ENCODE assay signal across 28 cellular contexts in the genomic region with DNA sequence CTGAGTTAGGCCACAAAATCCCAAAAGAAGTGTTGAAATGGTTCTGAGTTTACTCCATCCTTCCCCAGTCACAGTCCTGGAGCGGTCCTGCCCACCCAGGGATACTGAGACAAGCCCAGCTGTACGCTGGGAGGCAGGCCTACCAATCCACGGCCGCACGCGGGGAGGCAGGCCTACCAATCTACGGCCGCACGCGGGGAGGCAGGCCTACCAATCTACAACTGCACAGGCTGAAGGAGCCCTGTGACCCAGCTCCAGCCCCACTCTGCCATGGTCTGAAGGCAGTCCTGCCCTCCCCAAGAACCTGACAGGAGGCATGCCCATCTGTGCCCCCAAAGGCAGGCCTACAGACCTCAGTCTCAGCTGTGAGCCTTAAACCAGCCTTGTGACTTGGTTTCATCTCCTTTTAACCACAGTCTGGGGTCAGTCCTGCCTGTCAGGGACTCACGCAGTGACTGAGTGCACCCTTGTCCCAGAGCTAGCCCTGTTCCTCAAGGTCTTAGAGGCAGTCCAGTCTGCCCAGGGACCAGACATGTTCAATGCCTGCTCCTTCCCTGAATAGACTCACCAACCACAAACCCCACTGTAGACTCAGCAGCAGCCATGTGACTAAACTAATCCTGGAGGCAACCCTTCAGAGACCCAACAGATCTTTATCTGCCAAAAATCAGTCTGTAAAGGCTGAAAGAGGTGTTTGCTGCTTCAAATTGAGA. TPM values are rescaled to one million over a fixed set of nuclear protein-coding genes. Genes with fewer than 3 reads are reported as not detected.
A peak's percentile ranks its signal among the peaks of the same experiment; 100 is the strongest.
DNase-seq lines count a peak whose midpoint lies in the region; ATAC-seq and TF ChIP-seq lines count a peak whose summit lies in the region.
"Had no signal": no experiment of that assay in that cellular context is flagged by ENCODE, and none has a peak within 500 bp of the region (broad histone marks: within the 10 kb centered on the region; RNA-seq: fewer than 3 reads in every experiment).

No MANE protein-coding gene starts in this region.

- no peak overlapping the region for H3K27ac Mint-ChIP-seq in chondrocyte (ENCODE audit: unreplicated experiment)
- H3K27ac Mint-ChIP-seq: activated CD4-positive, alpha-beta T cell treated with anti-CD3 and anti-CD28 coated beads, Interleukin-2, amount 10 ng/mL, durations not matched to agents 7 days and 5 days; natural killer cell; T-helper 1 cell treated with Interleukin-12 subunit alpha and Interleukin-12 subunit beta and Interleukin-4 antibody, amounts not matched to agents 30 μg/mL and 1 μg/mL, for 36 hours had no signal

- POLR2A ChIA-PET in HEK293 (lab: Yijun Ruan, JAX) = no interaction called here

- TF ChIP-seq CTCF in HEK293 (tag by site-specific recombination; IDR thresholded peaks at IDR 0.05) (no peak), esophagus muscularis mucosa (IDR thresholded peaks at IDR 0.05) (no peak), spleen (IDR thresholded peaks at IDR 0.05 in 8 of 11, conservative IDR thresholded peaks at IDR 0.05 in 3 of 11) (no peak), chondrocyte (IDR thresholded peaks at IDR 0.05) (no peak)

- no peak overlapping the region for H3K27ac ChIP-seq in HEK293 (ENCODE audit: extremely low read depth, low read depth, low read length)
- H3K27ac ChIP-seq in esophagus muscularis mucosa (replicated peaks in 1 of 4) = no peak overlapping the region
- no peak overlapping the region for H3K27ac ChIP-seq in spleen
- H3K27ac ChIP-seq: dorsolateral prefrontal cortex, epithelial cell of prostate, pancreas, Peyer's patch, SJSA1, upper lobe of left lung had no signal

- H3K4me1 ChIP-seq in HEK293 (ENCODE audit: control insufficient read depth, insufficient read depth, low read length) = no peaks in the 10 kb centered on the region
- H3K4me1 ChIP-seq in esophagus muscularis mucosa = no peaks in the 10 kb centered on the region
- peaks cover 0 to under 1% (median 0%) of the 10 kb centered on the region in 6 donors for H3K4me1 ChIP-seq in spleen
- H3K4me1 ChIP-seq: BE2C, pancreas, Peyer's patch, SJSA1, upper lobe of left lung had no signal

- TF ChIP-seq EP300 in esophagus muscularis mucosa (IDR thresholded peaks at IDR 0.05) = no peak

- no peak overlapping the region for H3K4me3 Mint-ChIP-seq in chondrocyte (ENCODE audit: unreplicated experiment)
- H3K4me3 Mint-ChIP-seq: activated CD4-positive, alpha-beta T cell treated with anti-CD3 and anti-CD28 coated beads, Interleukin-2, amount 10 ng/mL, durations not matched to agents 7 days and 5 days; natural killer cell; T-helper 1 cell treated with Interleukin-12 subunit alpha and Interleukin-12 subunit beta and Interleukin-4 antibody, amounts not matched to agents 30 μg/mL and 1 μg/mL, for 36 hours had no signal

- no peak overlapping the region for H3K4me3 ChIP-seq in HEK293 (ENCODE audit: low read depth, low read length)
- H3K4me3 ChIP-seq in esophagus muscularis mucosa = no peak overlapping the region
- H3K4me3 ChIP-seq in spleen = no peak overlapping the region
- H3K4me3 ChIP-seq: dorsolateral prefrontal cortex, K562, pancreas, Peyer's patch, SJSA1, upper lobe of left lung had no signal

- intact Hi-C loops in esophagus muscularis mucosa (cut with DNase I) (no loop called here), spleen (cut with DNase I; ENCODE audit: low total_unique reads) (no loop called here)

- no peak for ATAC-seq in HG03108 (IDR thresholded peaks at IDR 0.05; ENCODE audit: unreplicated experiment)
- ATAC-seq: K562; natural killer cell; pancreas; stimulated activated naive CD8-positive, alpha-beta T cell treated with anti-CD3 and anti-CD28 coated beads, Interleukin-15, Interleukin-2, amounts not matched to agents 100 U/mL and 50 U/mL, for 24 hours had no signal

- H3K27me3 ChIP-seq in esophagus muscularis mucosa (peaks cover 0 to 15% (median 0%) of the 10 kb centered on the region in 4 donors), spleen (replicated peaks in 1 of 7) (no peaks in the 10 kb centered on the region)
- H3K27me3 ChIP-seq: BE2C, dorsolateral prefrontal cortex, pancreas, Peyer's patch, upper lobe of left lung had no signal

- 88% methylated on average over 10 of the region's 11 CpGs for whole genome bisulfite sequencing in esophagus muscularis mucosa
- 89 to 98% (median 96%) methylated on average over 7 to 11 of the region's 11 CpGs for WGBS in spleen, 5 donors

- H3K27me3 Mint-ChIP-seq in chondrocyte (ENCODE audit: low read depth) = no peaks in the 10 kb centered on the region
- H3K27me3 Mint-ChIP-seq: activated CD4-positive, alpha-beta T cell treated with anti-CD3 and anti-CD28 coated beads, Interleukin-2, amount 10 ng/mL, durations not matched to agents 7 days and 5 days had no signal

- H3K9me3 Mint-ChIP-seq in chondrocyte (ENCODE audit: low read depth) = peaks cover 26% of the 10 kb centered on the region

- peaks cover 10% of the 10 kb centered on the region for H3K36me3 Mint-ChIP-seq in chondrocyte (ENCODE audit: low read depth)
- H3K36me3 Mint-ChIP-seq: natural killer cell had no signal

- TF ChIP-seq POLR2A in esophagus muscularis mucosa (IDR thresholded peaks at IDR 0.05; ENCODE audit: low read depth) (no peak), spleen (IDR thresholded peaks at IDR 0.05) (no peak)

- DNase-seq in activated CD8-positive, alpha-beta memory T cell treated with anti-CD3 and anti-CD28 coated beads for 24 hours = peak; percentile 47
- DNase-seq in activated CD8-positive, alpha-beta memory T cell treated with anti-CD3 and anti-CD28 coated beads, Interleukin-2, amount 50 U/mL, for 4 hours = no peak
- DNase-seq in esophagus muscularis mucosa (ENCODE audit: extremely low spot score) (peak; percentile 53), spleen (peak; percentile 42), chondrocyte (ENCODE audit: low spot score) (no peak), DMS153 treated with DMSO at 0.1 percent for 48 hours (lab: John Stamatoyannopoulos, UW; ENCODE audit: unreplicated experiment) (no peak)
- DNase-seq: activated CD4-positive, alpha-beta T cell treated with anti-CD3 and anti-CD28 coated beads, Interleukin-2, amount 10 ng/mL, durations not matched to agents 7 days and 5 days; activated naive CD4-positive, alpha-beta T cell treated with Interleukin-2 at 50 U/mL for 16 hours; BE2C; dorsolateral prefrontal cortex; EL; foreskin melanocyte; mesendoderm; NCI-H1048; NCI-H2029; NCI-H446 treated with DMSO at 0.1 percent for 48 hours; NK-92 treated with Interleukin-12 subunit alpha and Interleukin-12 subunit beta, amount 100 ng/mL, for 24 hours; Peyer's patch; stimulated activated naive CD8-positive, alpha-beta T cell treated with anti-CD3 and anti-CD28 coated beads, Interleukin-15, Interleukin-2, amounts not matched to agents 100 U/mL and 50 U/mL, for 24 hours had no signal

- CTCF ChIA-PET in HEK293 (lab: Yijun Ruan, JAX) = interaction anchor here (0.7 kb wide), 1 partner anchor 266 kb away, joined by 6 read pairs; no protein-coding TSS in a partner anchor

- no peaks in the 10 kb centered on the region for H3K36me3 ChIP-seq in HEK293 (ENCODE audit: control insufficient read depth in 2 of 2, insufficient read depth in 1 of 2, low read length in 2 of 2)
- no peaks in the 10 kb centered on the region for H3K36me3 ChIP-seq in esophagus muscularis mucosa
- H3K36me3 ChIP-seq in spleen = peaks cover 0 to 28% (median 0%) of the 10 kb centered on the region in 6 donors
- H3K36me3 ChIP-seq: BE2C, pancreas, Peyer's patch, SJSA1, upper lobe of left lung had no signal

- H3K4me1 Mint-ChIP-seq in chondrocyte (ENCODE audit: low read depth) = peaks cover 11% of the 10 kb centered on the region
- H3K4me1 Mint-ChIP-seq: activated CD4-positive, alpha-beta T cell treated with anti-CD3 and anti-CD28 coated beads, Interleukin-2, amount 10 ng/mL, durations not matched to agents 7 days and 5 days had no signal

- H3K9me3 ChIP-seq in HEK293 (ENCODE audit: control insufficient read depth, insufficient read depth, low read depth, low read length) (no peaks in the 10 kb centered on the region), esophagus muscularis mucosa (peaks cover 0 to 28% (median 12%) of the 10 kb centered on the region in 4 donors), spleen (peaks cover 4 to 57% (median 54%) of the 10 kb centered on the region in 8 donors)
- H3K9me3 ChIP-seq: pancreas had no signal

TF ChIP-seq in HEK293, 187 proteins besides CTCF, POLR2A, EP300 and RAD21 (continues in another document):
- TF ChIP-seq MEIS1 (CRISPR knock-in tag; IDR thresholded peaks at IDR 0.05; ENCODE audit: borderline replicate concordance) (no peak), ZNF175 (tag by site-specific recombination; IDR thresholded peaks at IDR 0.05) (no peak), ZBTB17 (tag by site-specific recombination; IDR thresholded peaks at IDR 0.05) (peak; percentile 75)
- TF ChIP-seq, protein P1, sequence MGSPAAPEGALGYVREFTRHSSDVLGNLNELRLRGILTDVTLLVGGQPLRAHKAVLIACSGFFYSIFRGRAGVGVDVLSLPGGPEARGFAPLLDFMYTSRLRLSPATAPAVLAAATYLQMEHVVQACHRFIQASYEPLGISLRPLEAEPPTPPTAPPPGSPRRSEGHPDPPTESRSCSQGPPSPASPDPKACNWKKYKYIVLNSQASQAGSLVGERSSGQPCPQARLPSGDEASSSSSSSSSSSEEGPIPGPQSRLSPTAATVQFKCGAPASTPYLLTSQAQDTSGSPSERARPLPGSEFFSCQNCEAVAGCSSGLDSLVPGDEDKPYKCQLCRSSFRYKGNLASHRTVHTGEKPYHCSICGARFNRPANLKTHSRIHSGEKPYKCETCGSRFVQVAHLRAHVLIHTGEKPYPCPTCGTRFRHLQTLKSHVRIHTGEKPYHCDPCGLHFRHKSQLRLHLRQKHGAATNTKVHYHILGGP (tag by site-specific recombination; IDR thresholded peaks at IDR 0.05) = no peak
- TF ChIP-seq, protein P2, sequence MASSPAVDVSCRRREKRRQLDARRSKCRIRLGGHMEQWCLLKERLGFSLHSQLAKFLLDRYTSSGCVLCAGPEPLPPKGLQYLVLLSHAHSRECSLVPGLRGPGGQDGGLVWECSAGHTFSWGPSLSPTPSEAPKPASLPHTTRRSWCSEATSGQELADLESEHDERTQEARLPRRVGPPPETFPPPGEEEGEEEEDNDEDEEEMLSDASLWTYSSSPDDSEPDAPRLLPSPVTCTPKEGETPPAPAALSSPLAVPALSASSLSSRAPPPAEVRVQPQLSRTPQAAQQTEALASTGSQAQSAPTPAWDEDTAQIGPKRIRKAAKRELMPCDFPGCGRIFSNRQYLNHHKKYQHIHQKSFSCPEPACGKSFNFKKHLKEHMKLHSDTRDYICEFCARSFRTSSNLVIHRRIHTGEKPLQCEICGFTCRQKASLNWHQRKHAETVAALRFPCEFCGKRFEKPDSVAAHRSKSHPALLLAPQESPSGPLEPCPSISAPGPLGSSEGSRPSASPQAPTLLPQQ (tag by site-specific recombination; IDR thresholded peaks at IDR 0.05) = no peak

RNA-seq across cellular contexts. Expression of a gene that starts 36.8 kb away (rescaled TPM):
- total RNA-seq in esophagus muscularis mucosa = 10 to 100 TPM; 29.1 to 71.5 (median 41.8) TPM
- 10 to 100 TPM in 5 of 7 donors, 1 to 10 TPM in 2; 7.9 to 25.0 (median 18.6) TPM for total RNA-seq in spleen
- 10 to 100 TPM in 1 of 3 donors, 1 to 10 TPM in 2; 4.1 to 12.4 (median 9.1) TPM for polyA plus RNA-seq in spleen
- 261 to 354 TPM (median 264 TPM) in 3 replicates for total RNA-seq in chondrocyte

Comparison
In these comparisons a context has a peak if more than half of its experiments do, and no peak if none do; other contexts are left out.
1. DNase-seq: peak in activated CD8-positive, alpha-beta memory T cell treated with anti-CD3 and anti-CD28 coated beads for 24 hours (single experiment), esophagus muscularis mucosa (single experiment) and spleen (single experiment); none in activated CD8-positive, alpha-beta memory T cell treated with anti-CD3 and anti-CD28 coated beads, Interleukin-2, amount 50 U/mL, for 4 hours (single experiment), chondrocyte (single experiment) and DMS153 treated with DMSO at 0.1 percent for 48 hours (single experiment).